Comparison of ENCODE assay signal across 19 cellular contexts in genomic region chr3:189531271-189531670, GRCh38.
A peak's percentile ranks its signal among the peaks of the same experiment; 100 is the strongest.
DNase-seq lines count a peak whose midpoint lies in the region; ATAC-seq lines count a peak whose summit lies in the region.
"Had no signal": no experiment of that assay in that cellular context is flagged by ENCODE, and none has a peak within 500 bp of the region (broad histone marks: within the 10 kb centered on the region; RNA-seq: fewer than 3 reads in every experiment).

No MANE protein-coding gene starts in this region.

- no peak for ATAC-seq in activated T-helper 17 cell treated with anti-CD3 and anti-CD28 coated beads, Interleukin-2, amount 50 U/mL, for 72 hours (replicated peaks)
- no peak for ATAC-seq in right cardiac atrium

- 95% methylated on average over 2 of the region's 2 CpGs for WGBS in right cardiac atrium

- intact Hi-C loops in right cardiac atrium (cut with DNase I) = no loop called here

- H3K27ac Mint-ChIP-seq in activated T-helper 17 cell treated with anti-CD3 and anti-CD28 coated beads, Interleukin-2, amount 50 U/mL, for 72 hours = peak overlapping the region; percentile 95
- H3K27ac Mint-ChIP-seq in CD8-positive, alpha-beta memory T cell = no peak overlapping the region

- peak overlapping the region; percentile 68 for H3K4me2 ChIP-seq in BLaER1
- H3K4me2 ChIP-seq in BLaER1 treated with 17β-estradiol and CSF1 and Interleukin-3, amounts not matched to agents 10 nM and 100 nM = peak overlapping the region in 10 of 11 experiments; percentile 11 to 73 (median 58); a peak in 17 of 22 replicates
- H3K4me2 ChIP-seq: KMS-11 had no signal

- H3K36me3 Mint-ChIP-seq in activated T-helper 17 cell treated with anti-CD3 and anti-CD28 coated beads, Interleukin-2, amount 50 U/mL, for 72 hours (ENCODE audit: low read depth) = peaks cover 5% of the 10 kb centered on the region
- peaks cover 0 to 1% (median 0%) of the 10 kb centered on the region in 3 donors for H3K36me3 Mint-ChIP-seq in CD8-positive, alpha-beta memory T cell

- peaks cover 15% of the 10 kb centered on the region for H3K4me1 ChIP-seq in BLaER1
- peaks cover 5 to 19% (median 12%) of the 10 kb centered on the region in 10 experiments; a peak in 18 of 20 replicates for H3K4me1 ChIP-seq in BLaER1 treated with 17β-estradiol and CSF1 and Interleukin-3, amounts not matched to agents 10 nM and 100 nM
- H3K4me1 ChIP-seq in CD8-positive, alpha-beta memory T cell (ENCODE audit: insufficient read depth, low read length) = no peaks in the 10 kb centered on the region
- H3K4me1 ChIP-seq in right cardiac atrium (ENCODE audit: control insufficient read depth, insufficient read depth, low read length) = no peaks in the 10 kb centered on the region
- H3K4me1 ChIP-seq: Caco-2 had no signal

- no peaks in the 10 kb centered on the region for H3K9me3 Mint-ChIP-seq in activated T-helper 17 cell treated with anti-CD3 and anti-CD28 coated beads, Interleukin-2, amount 50 U/mL, for 72 hours
- peaks cover 0 to 3% (median 0%) of the 10 kb centered on the region in 5 donors for H3K9me3 Mint-ChIP-seq in CD8-positive, alpha-beta memory T cell
- H3K9me3 Mint-ChIP-seq: H9 had no signal

- no peaks in the 10 kb centered on the region for H3K36me3 ChIP-seq in BLaER1
- no peaks in the 10 kb centered on the region for H3K36me3 ChIP-seq in BLaER1 treated with 17β-estradiol and CSF1 and Interleukin-3, amounts not matched to agents 10 nM and 100 nM
- H3K36me3 ChIP-seq in CD8-positive, alpha-beta memory T cell (ENCODE audit: insufficient read depth, low read length) = no peaks in the 10 kb centered on the region

- H3K4me1 Mint-ChIP-seq in activated T-helper 17 cell treated with anti-CD3 and anti-CD28 coated beads, Interleukin-2, amount 50 U/mL, for 72 hours = peaks cover 17% of the 10 kb centered on the region
- peaks cover 0 to 17% (median 4%) of the 10 kb centered on the region in 3 donors for H3K4me1 Mint-ChIP-seq in CD8-positive, alpha-beta memory T cell
- H3K4me1 Mint-ChIP-seq: H9 had no signal

- H4K20me1 ChIP-seq in BLaER1 = no peaks in the 10 kb centered on the region
- no peaks in the 10 kb centered on the region for H4K20me1 ChIP-seq in BLaER1 treated with 17β-estradiol and CSF1 and Interleukin-3, amounts not matched to agents 10 nM and 100 nM

- CTCF ChIA-PET in CD8-positive, alpha-beta memory T cell (lab: Charles Lee) = no interaction called here

- H3K27me3 Mint-ChIP-seq in activated T-helper 17 cell treated with anti-CD3 and anti-CD28 coated beads, Interleukin-2, amount 50 U/mL, for 72 hours = no peaks in the 10 kb centered on the region
- H3K27me3 Mint-ChIP-seq in CD8-positive, alpha-beta memory T cell = peaks cover 0 to 2% of the 10 kb centered on the region in 2 donors

- H3K9me3 ChIP-seq in BLaER1 = no peaks in the 10 kb centered on the region
- H3K9me3 ChIP-seq in BLaER1 treated with 17β-estradiol and CSF1 and Interleukin-3, amounts not matched to agents 10 nM and 100 nM (replicated peaks in 1 of 11) = peaks cover 0 to 7% (median 2%) of the 10 kb centered on the region in 11 experiments; a peak in 4 of 22 replicates
- H3K9me3 ChIP-seq in CD8-positive, alpha-beta memory T cell (ENCODE audit: low read length) = no peaks in the 10 kb centered on the region
- no peaks in the 10 kb centered on the region for H3K9me3 ChIP-seq in right cardiac atrium (ENCODE audit: control insufficient read depth, low read length)
- H3K9me3 ChIP-seq: Caco-2 had no signal

- H3K27me3 ChIP-seq in BLaER1 = peaks cover 5% of the 10 kb centered on the region; the same call in 1 of the 2 replicates
- H3K27me3 ChIP-seq in BLaER1 treated with 17β-estradiol and CSF1 and Interleukin-3, amounts not matched to agents 10 nM and 100 nM = peaks cover 0 to 40% (median 24%) of the 10 kb centered on the region in 11 experiments; a peak in 16 of 22 replicates
- H3K27me3 ChIP-seq in CD8-positive, alpha-beta memory T cell (ENCODE audit: insufficient read depth, low read length, poor library complexity, severe bottlenecking) = no peaks in the 10 kb centered on the region
- no peaks in the 10 kb centered on the region for H3K27me3 ChIP-seq in right cardiac atrium (ENCODE audit: control insufficient read depth, insufficient read depth)

- no peak overlapping the region for H3K9ac ChIP-seq in BLaER1
- no peak overlapping the region for H3K9ac ChIP-seq in BLaER1 treated with 17β-estradiol and CSF1 and Interleukin-3, amounts not matched to agents 10 nM and 100 nM
- H3K9ac ChIP-seq: KMS-11 had no signal

- POLR2A ChIA-PET in CD8-positive, alpha-beta memory T cell (lab: Charles Lee) = no interaction called here

- H3K4me3 ChIP-seq in BLaER1 (no peak overlapping the region), right cardiac atrium (ENCODE audit: low read length) (no peak overlapping the region)
- no peak overlapping the region for H3K4me3 ChIP-seq in BLaER1 treated with 17β-estradiol and CSF1 and Interleukin-3, amounts not matched to agents 10 nM and 100 nM
- no peak overlapping the region for H3K4me3 ChIP-seq in CD8-positive, alpha-beta memory T cell (ENCODE audit: low read length)

- peak; percentile 4 for DNase-seq in kidney tubule cell (ENCODE audit: low spot score)
- no peak for DNase-seq in CD8-positive, alpha-beta memory T cell
- DNase-seq in HK-2 (ENCODE audit: unreplicated experiment) = no peak
- no peak for DNase-seq in right cardiac atrium
- DNase-seq: ACHN; AML-193; Caco-2; H9; NCI-H1417 treated with DMSO at 0.1 percent for 48 hours; NCI-H187 treated with DMSO at 0.1 percent for 48 hours; NCI-H345; NCI-H524 treated with DMSO at 0.1 percent for 48 hours; NK-92 treated with Interleukin-12 subunit alpha and Interleukin-12 subunit beta, amount 100 ng/mL, for 24 hours; Right ventricle myocardium superior had no signal

- H3K4me3 Mint-ChIP-seq in activated T-helper 17 cell treated with anti-CD3 and anti-CD28 coated beads, Interleukin-2, amount 50 U/mL, for 72 hours = peak overlapping the region; percentile 48
- no peak overlapping the region for H3K4me3 Mint-ChIP-seq in CD8-positive, alpha-beta memory T cell
- H3K4me3 Mint-ChIP-seq: H9 had no signal

- H3K27ac ChIP-seq in BLaER1 = no peak overlapping the region
- H3K27ac ChIP-seq in BLaER1 treated with 17β-estradiol and CSF1 and Interleukin-3, amounts not matched to agents 10 nM and 100 nM = no peak overlapping the region
- H3K27ac ChIP-seq in CD8-positive, alpha-beta memory T cell (ENCODE audit: low read depth, low read length) = no peak overlapping the region
- H3K27ac ChIP-seq in right cardiac atrium (ENCODE audit: low read length) = no peak overlapping the region
- H3K27ac ChIP-seq: HL-60, KMS-11 had no signal
